In genomic region chr2:157784169-157784822, GRCh38 we compare ENCODE assay signal across 1 cellular context.
TF ChIP-seq lines count a peak whose summit lies in the region.

No MANE protein-coding gene starts in this region.

TF ChIP-seq in K562, 482 proteins besides CTCF, POLR2A, EP300 and RAD21 (continued from another document and continues in another):
- no peak for TF ChIP-seq CHAMP1 (IDR thresholded peaks at IDR 0.05)
- TF ChIP-seq NFIC (IDR thresholded peaks at IDR 0.05), result no peak
- no peak for TF ChIP-seq HDAC2 (IDR thresholded peaks at IDR 0.05)
- TF ChIP-seq DMBX1 (CRISPR knock-in tag; IDR thresholded peaks at IDR 0.05; ENCODE audit: borderline replicate concordance), result peak; percentile 81
- no peak for TF ChIP-seq SAP30 (IDR thresholded peaks at IDR 0.05; ENCODE audit: borderline replicate concordance, insufficient read depth, low read depth, low read length, poor library complexity, severe bottlenecking)
- TF ChIP-seq UBTF (IDR thresholded peaks at IDR 0.05; ENCODE audit: borderline replicate concordance in 1 of 2, low read depth in 2 of 2, low read length in 2 of 2), result no peak
- TF ChIP-seq ZFPM2 (CRISPR knock-in tag; IDR thresholded peaks at IDR 0.05), result no peak
- TF ChIP-seq CREB1 (IDR thresholded peaks at IDR 0.05), result no peak
- TF ChIP-seq CREB1 (CRISPR knock-in tag; IDR thresholded peaks at IDR 0.05), result no peak
- TF ChIP-seq ZNF445 (CRISPR knock-in tag; IDR thresholded peaks at IDR 0.05; ENCODE audit: low read depth), result no peak
- TF ChIP-seq ZNF766 (CRISPR knock-in tag; conservative IDR thresholded peaks at IDR 0.05), result peak; percentile 53; the same call in 1 of the 2 replicates
- TF ChIP-seq FUS (optimal IDR thresholded peaks at IDR 0.05; ENCODE audit: low read depth, low read length), result no peak
- TF ChIP-seq PHF8 (IDR thresholded peaks at IDR 0.05; ENCODE audit: borderline replicate concordance, low read length), result no peak
- TF ChIP-seq MCM7 (IDR thresholded peaks at IDR 0.05), result no peak
- no peak for TF ChIP-seq FOXJ2 (tag; IDR thresholded peaks at IDR 0.05)
- no peak for TF ChIP-seq RBM22 (IDR thresholded peaks at IDR 0.05; ENCODE audit: low read depth, low read length, poor library complexity, severe bottlenecking)
- no peak for TF ChIP-seq CBX3 (IDR thresholded peaks at IDR 0.05; ENCODE audit: borderline replicate concordance in 1 of 2, low read length in 2 of 2)
- TF ChIP-seq HEY1 (CRISPR knock-in tag; IDR thresholded peaks at IDR 0.05; ENCODE audit: borderline replicate concordance), result no peak
- TF ChIP-seq MTF1 (CRISPR knock-in tag; IDR thresholded peaks at IDR 0.05; ENCODE audit: borderline replicate concordance), result no peak
- no peak for TF ChIP-seq ZFX (CRISPR knock-in tag; IDR thresholded peaks at IDR 0.05)
- no peak for TF ChIP-seq OTX1 (CRISPR knock-in tag; IDR thresholded peaks at IDR 0.05)
- TF ChIP-seq MGA (IDR thresholded peaks at IDR 0.05), result no peak
- peak in 1 of 2 experiments; percentile 32; a peak in 1 of 4 replicates for TF ChIP-seq MAZ (CRISPR knock-in tag; conservative IDR thresholded peaks at IDR 0.05 in 1 of 2, IDR thresholded peaks at IDR 0.05 in 1 of 2)
- TF ChIP-seq TRIM28 (IDR thresholded peaks at IDR 0.05), result no peak
- TF ChIP-seq ZNF707 (CRISPR knock-in tag; conservative IDR thresholded peaks at IDR 0.05), result no peak
- TF ChIP-seq CHD2 (IDR thresholded peaks at IDR 0.05; ENCODE audit: low read depth, low read length), result no peak
- TF ChIP-seq NR0B1 (IDR thresholded peaks at IDR 0.05; ENCODE audit: partially characterized antibody), result no peak
- peak; percentile 75; the same call in 1 of the 2 replicates for TF ChIP-seq ZNF175 (CRISPR knock-in tag; IDR thresholded peaks at IDR 0.05; ENCODE audit: low read depth)
- no peak for TF ChIP-seq XRCC5 (IDR thresholded peaks at IDR 0.05; ENCODE audit: low read depth, low read length)
- no peak for TF ChIP-seq KLF16 (IDR thresholded peaks at IDR 0.05)
- TF ChIP-seq ZBTB7A (IDR thresholded peaks at IDR 0.05; ENCODE audit: borderline replicate concordance, control insufficient read depth, low read depth, low read length), result no peak
- TF ChIP-seq BRCA1 (IDR thresholded peaks at IDR 0.05), result no peak
- no peak for TF ChIP-seq BRCA1 (CRISPR knock-in tag; IDR thresholded peaks at IDR 0.05)
- TF ChIP-seq DPF2 (IDR thresholded peaks at IDR 0.05), result peak; percentile 70; the same call in 1 of the 2 replicates
- no peak for TF ChIP-seq MECOM (CRISPR knock-in tag; IDR thresholded peaks at IDR 0.05)
- TF ChIP-seq HDAC1 (IDR thresholded peaks at IDR 0.05), result peak in 1 of 2 experiments; percentile 33; a peak in 1 of 4 replicates
- TF ChIP-seq RBM15 (IDR thresholded peaks at IDR 0.05; ENCODE audit: insufficient read depth, low read length), result no peak
- TF ChIP-seq ZNF512 (tag; IDR thresholded peaks at IDR 0.05), result no peak
- no peak for TF ChIP-seq PHTF2 (CRISPR knock-in tag; IDR thresholded peaks at IDR 0.05)
- TF ChIP-seq ZNF280B (CRISPR knock-in tag; IDR thresholded peaks at IDR 0.05), result no peak
- peak; percentile 60; the same call in 1 of the 2 replicates for TF ChIP-seq SMARCA4 (IDR thresholded peaks at IDR 0.05)
- no peak for TF ChIP-seq PML (IDR thresholded peaks at IDR 0.05; ENCODE audit: low read length)
- no peak for TF ChIP-seq NR2F6 (CRISPR knock-in tag; IDR thresholded peaks at IDR 0.05)
- TF ChIP-seq HDAC8 (tag; IDR thresholded peaks at IDR 0.05), result 0 out of 2 replicates have a peak, but pooled peaks have one; percentile 6
- no peak for TF ChIP-seq TARDBP (IDR thresholded peaks at IDR 0.05)
- TF ChIP-seq BRD4 (IDR thresholded peaks at IDR 0.05), result no peak
- no peak for TF ChIP-seq PHB (CRISPR knock-in tag; IDR thresholded peaks at IDR 0.05)
